14 cellular contexts compared by ENCODE assay signal in genomic region chr13:50340566-50341287, GRCh38.
DNase-seq lines count a peak whose midpoint lies in the region; ATAC-seq and TF ChIP-seq lines count a peak whose summit lies in the region.
"Had no signal": no experiment of that assay in that cellular context is flagged by ENCODE, and none has a peak within 500 bp of the region (broad histone marks: within the 10 kb centered on the region; RNA-seq: fewer than 3 reads in every experiment).

No MANE protein-coding gene starts in this region.

- H3K9me3 ChIP-seq in WERI-Rb-1 (ENCODE audit: severe bottlenecking), result no peaks in the 10 kb centered on the region

- H3K9me3 Mint-ChIP-seq in neural crest cell, result peaks cover 6% of the 10 kb centered on the region

- H3K4me3 Mint-ChIP-seq in neural crest cell, result no peak overlapping the region

- no peaks in the 10 kb centered on the region for H3K27me3 ChIP-seq in WERI-Rb-1 (ENCODE audit: insufficient read depth, low read depth, severe bottlenecking)

- H3K36me3 Mint-ChIP-seq in neural crest cell (ENCODE audit: low read depth), result peaks cover 4% of the 10 kb centered on the region

- no peak overlapping the region for H3K27ac ChIP-seq in WERI-Rb-1

- peak; percentile 25 for DNase-seq in ELF-1 (ENCODE audit: low read depth, low spot score)
- DNase-seq in NCI-H2107 treated with DMSO at 0.1 percent for 48 hours (lab: John Stamatoyannopoulos, UW; ENCODE audit: unreplicated experiment), result peak; percentile 61
- DNase-seq in WERI-Rb-1, result peak; percentile 55
- no peak for DNase-seq in neural crest cell (ENCODE audit: low read depth, low spot score)
- no peak for DNase-seq in DMS53 (lab: John Stamatoyannopoulos, UW)
- DNase-seq in activated naive CD4-positive, alpha-beta T cell treated with Interleukin-2 at 50 U/mL for 16 hours, result no peak
- no peak for DNase-seq in HuH-7.5 (ENCODE audit: low spot score)
- DNase-seq: Calu3; erythroblast; GOT3; NCI-H1436; stimulated activated CD4-positive, alpha-beta T cell treated with anti-CD3 and anti-CD28 coated beads, Interleukin-4, amount 100 ng/mL, for 1 hour; T1000 had no signal

- H3K4me1 Mint-ChIP-seq in neural crest cell, result peaks cover 29% of the 10 kb centered on the region

- H3K27me3 Mint-ChIP-seq in neural crest cell (ENCODE audit: low read depth), result no peaks in the 10 kb centered on the region

- no peaks in the 10 kb centered on the region for H3K36me3 ChIP-seq in WERI-Rb-1

- TF ChIP-seq CTCF in WERI-Rb-1 (IDR thresholded peaks at IDR 0.05; ENCODE audit: low read depth, low read length), result no peak
- no peak for TF ChIP-seq CTCF in neural crest cell (conservative IDR thresholded peaks at IDR 0.05)

- H3K27ac Mint-ChIP-seq in neural crest cell (ENCODE audit: unreplicated experiment), result peak overlapping the region; percentile 88

- ATAC-seq in GM21786 (IDR thresholded peaks at IDR 0.05; ENCODE audit: unreplicated experiment), result no peak

- H3K4me3 ChIP-seq in WERI-Rb-1 (ENCODE audit: low read depth, low read length), result peak overlapping the region; percentile 23; the same call in 1 of the 2 replicates

Comparison
In these comparisons a context has a peak if more than half of its experiments do, and no peak if none do; other contexts are left out.
1. DNase-seq: peak in ELF-1 (single experiment), NCI-H2107 treated with DMSO at 0.1 percent for 48 hours (single experiment) and WERI-Rb-1 (single experiment); none in neural crest cell (single experiment), DMS53 (single experiment), activated naive CD4-positive, alpha-beta T cell treated with Interleukin-2 at 50 U/mL for 16 hours (single experiment) and HuH-7.5 (single experiment).